ENCODE assay signal across 13 cellular contexts in the genomic region with DNA sequence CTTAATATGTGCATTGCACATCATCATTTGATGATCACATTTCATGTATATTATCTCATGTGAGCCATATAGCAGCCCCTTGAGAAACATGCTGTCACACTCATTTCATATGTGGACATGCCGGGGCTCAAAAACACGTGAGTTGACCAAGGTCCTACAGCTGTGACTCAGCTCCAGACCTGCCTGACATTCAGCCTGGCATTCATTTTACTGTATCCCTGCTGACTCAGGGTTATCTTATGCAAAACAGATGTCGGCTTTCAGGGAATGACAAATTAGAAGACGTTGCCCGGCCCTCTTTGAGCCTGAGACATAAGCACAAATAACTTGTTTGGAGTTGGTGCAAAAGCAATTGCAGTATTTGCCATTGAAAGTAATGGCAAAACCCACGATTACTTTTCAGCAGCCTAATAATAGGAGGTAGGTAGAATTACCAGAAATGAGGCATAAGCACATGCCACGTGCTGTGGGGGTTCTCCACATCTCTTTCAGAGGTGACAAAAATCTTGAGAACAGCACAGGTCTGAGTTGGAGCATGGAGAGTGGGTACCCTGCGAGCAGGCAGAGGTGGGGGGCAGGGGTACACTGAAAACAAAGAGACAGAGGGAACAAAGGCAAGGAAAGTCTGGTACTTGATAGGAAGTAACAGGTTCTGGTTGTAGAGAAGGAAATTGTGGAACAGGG.
DNase-seq lines count a peak whose midpoint lies in the region; ATAC-seq and TF ChIP-seq lines count a peak whose summit lies in the region.
"Had no signal": no experiment of that assay in that cellular context is flagged by ENCODE, and none has a peak within 500 bp of the region (broad histone marks: within the 10 kb centered on the region; RNA-seq: fewer than 3 reads in every experiment).

No MANE protein-coding gene starts in this region.

- H3K36me3 ChIP-seq in GM23248 (ENCODE audit: low read depth), result no peaks in the 10 kb centered on the region
- H3K36me3 ChIP-seq: prostate gland had no signal

- no peak overlapping the region for H3K9ac ChIP-seq in GM23248

- in situ Hi-C loops in GM23248 (cut with MboI), result no loop called here

- no peak for TF ChIP-seq CTCF in AG04449 (IDR thresholded peaks at IDR 0.05; ENCODE audit: insufficient read depth, low read length, missing control alignments)
- TF ChIP-seq CTCF in RWPE1 (conservative IDR thresholded peaks at IDR 0.05; ENCODE audit: low read depth), result no peak

- no peak for ATAC-seq in HG03442 (IDR thresholded peaks at IDR 0.05; ENCODE audit: unreplicated experiment)
- no peak for ATAC-seq in stimulated activated naive CD8-positive, alpha-beta T cell treated with anti-CD3 and anti-CD28 coated beads, Interleukin-15, Interleukin-2, amounts not matched to agents 100 U/mL and 50 U/mL, for 24 hours
- ATAC-seq: activated T-cell treated with anti-CD3 and anti-CD28 coated beads, Interleukin-2, amount 50 U/mL, for 72 hours had no signal

- CTCF ChIA-PET in AG04449 (lab: Yijun Ruan, JAX), result no interaction called here
- CTCF ChIA-PET in RWPE1 (lab: Yijun Ruan, JAX), result no interaction called here

- H3K79me2 ChIP-seq in GM23248 (ENCODE audit: insufficient read depth), result no peaks in the 10 kb centered on the region

- H3K9me3 ChIP-seq in GM23248 (ENCODE audit: low read depth), result no peaks in the 10 kb centered on the region
- H3K9me3 ChIP-seq: prostate gland had no signal

- no peak overlapping the region for H2AFZ ChIP-seq in GM23248

- DNase-seq in AG04449 (ENCODE audit: low read depth, low spot score) (peak; percentile 19), GM23248 (peak; percentile 95), RWPE1 (ENCODE audit: low spot score) (peak; percentile 15), fibroblast of gingiva (ENCODE audit: low read depth) (peak; percentile 88), NCI-H446 (lab: John Stamatoyannopoulos, UW) (no peak)
- DNase-seq in stimulated activated CD4-positive, alpha-beta T cell treated with anti-CD3 and anti-CD28 coated beads, Interleukin-1b, Interleukin-23, amount 100 ng/mL, for 48 hours, result no peak
- no peak for DNase-seq in stimulated activated naive CD8-positive, alpha-beta T cell treated with anti-CD3 and anti-CD28 coated beads, Interleukin-15, Interleukin-2, amounts not matched to agents 100 U/mL and 50 U/mL, for 24 hours
- DNase-seq: activated CD4-positive, alpha-beta T cell treated with anti-CD3 and anti-CD28 coated beads for 1 hour; activated T-cell treated with anti-CD3 and anti-CD28 coated beads, Interleukin-2, amount 50 U/mL, for 72 hours; GF-D8; stimulated activated CD4-positive, alpha-beta T cell treated with anti-CD3 and anti-CD28 coated beads, Interleukin-2, amount 100 ng/mL, for 24 hours had no signal

- POLR2A ChIA-PET in AG04449 (lab: Yijun Ruan, JAX) (no interaction called here), RWPE1 (lab: Yijun Ruan, JAX; ENCODE audit: low non-redundant PET) (no interaction called here)

- H3K9me2 ChIP-seq in GM23248 (ENCODE audit: insufficient read depth), result no peaks in the 10 kb centered on the region

- H3K27me3 ChIP-seq in GM23248 (replicated peaks; ENCODE audit: insufficient read depth), result peaks cover 11% of the 10 kb centered on the region; the same call in 1 of the 2 replicates

- H3F3A ChIP-seq in GM23248 (ENCODE audit: insufficient read depth), result no peaks in the 10 kb centered on the region

- H3K4me3 ChIP-seq in AG04449 (ENCODE audit: low read depth, low read length) (no peak overlapping the region), GM23248 (no peak overlapping the region)
- H3K4me3 ChIP-seq: prostate gland had no signal

- H4K20me1 ChIP-seq in GM23248 (ENCODE audit: insufficient read depth), result no peaks in the 10 kb centered on the region

- WGBS in GM23248 (ENCODE audit: low coverage in 1 of 2, low lambda C conversion rate in 2 of 2, missing lambda C conversion rate in 2 of 2), 2 experiments, result 8% methylated on average over 8 of the region's 8 CpGs

- peaks cover 10% of the 10 kb centered on the region for H3K4me1 ChIP-seq in GM23248 (ENCODE audit: insufficient read depth)
- H3K4me1 ChIP-seq: prostate gland had no signal

- peak overlapping the region; percentile 22 for H3K4me2 ChIP-seq in GM23248 (ENCODE audit: unreplicated experiment)

- H3K27ac ChIP-seq in GM23248, result no peak overlapping the region
- H3K27ac ChIP-seq in RWPE1, result no peak overlapping the region
- H3K27ac ChIP-seq: prostate gland had no signal

Comparison
In these comparisons a context has a peak if more than half of its experiments do, and no peak if none do; other contexts are left out.
1. DNase-seq: peak in AG04449 (single experiment), GM23248 (single experiment), RWPE1 (single experiment) and fibroblast of gingiva (single experiment); none in stimulated activated CD4-positive, alpha-beta T cell treated with anti-CD3 and anti-CD28 coated beads, Interleukin-1b, Interleukin-23, amount 100 ng/mL, for 48 hours (single experiment), stimulated activated naive CD8-positive, alpha-beta T cell treated with anti-CD3 and anti-CD28 coated beads, Interleukin-15, Interleukin-2, amounts not matched to agents 100 U/mL and 50 U/mL, for 24 hours (single experiment) and NCI-H446 (0 of 2).